ENCODE assay signal across 8 cellular contexts in genomic region chr12:55736780-55737580, GRCh38. TPM values are rescaled to one million over a fixed set of nuclear protein-coding genes. Genes with fewer than 3 reads are reported as not detected.
DNase-seq lines count a peak whose midpoint lies in the region; ATAC-seq, FAIRE-seq and TF ChIP-seq lines count a peak whose summit lies in the region.

No MANE protein-coding gene starts in this region.

- no peaks in the 10 kb centered on the region for H3K27me3 Mint-ChIP-seq in activated T-cell treated with anti-CD3 and anti-CD28 coated beads, Interleukin-2, amount 50 U/mL, for 4 hours (ENCODE audit: low read depth)
- H3K27me3 Mint-ChIP-seq in natural killer cell (ENCODE audit: low read depth in 2 of 2), result no peaks in the 10 kb centered on the region

- peak overlapping the region; percentile 86 to 94 for H3K27ac Mint-ChIP-seq in natural killer cell

- FAIRE-seq in urothelium cell line (lab: Jason Lieb, UNC), result no peak

- H3K4me1 Mint-ChIP-seq in activated T-cell treated with anti-CD3 and anti-CD28 coated beads, Interleukin-2, amount 50 U/mL, for 4 hours (ENCODE audit: low read depth), result peaks cover 20% of the 10 kb centered on the region
- H3K4me1 Mint-ChIP-seq in natural killer cell, result peaks cover 29 to 32% of the 10 kb centered on the region in 2 donors

- H3K9me3 Mint-ChIP-seq in activated T-cell treated with anti-CD3 and anti-CD28 coated beads, Interleukin-2, amount 50 U/mL, for 4 hours, result no peaks in the 10 kb centered on the region
- H3K9me3 Mint-ChIP-seq in natural killer cell, result no peaks in the 10 kb centered on the region

- H3K36me3 Mint-ChIP-seq in activated T-cell treated with anti-CD3 and anti-CD28 coated beads, Interleukin-2, amount 50 U/mL, for 4 hours (ENCODE audit: insufficient read depth), result no peaks in the 10 kb centered on the region
- no peaks in the 10 kb centered on the region for H3K36me3 Mint-ChIP-seq in natural killer cell

- H3K4me3 Mint-ChIP-seq in activated T-cell treated with anti-CD3 and anti-CD28 coated beads, Interleukin-2, amount 50 U/mL, for 4 hours, result peak overlapping the region; percentile 19
- peak overlapping the region; percentile 76 for H3K4me3 Mint-ChIP-seq in natural killer cell

- DNase-seq in GM10266 (ENCODE audit: extremely low spot score), result peak; percentile 63
- peak; percentile 32 for DNase-seq in HPDE6-E6E7 (ENCODE audit: extremely low spot score)
- peak; percentile 77 for DNase-seq in NCI-H82 treated with DMSO at 0.1 percent for 48 hours (lab: John Stamatoyannopoulos, UW; ENCODE audit: unreplicated experiment)
- peak; percentile 49 for DNase-seq in activated T-cell treated with anti-CD3 and anti-CD28 coated beads, Interleukin-2, amount 50 U/mL, for 4 hours
- DNase-seq in fibroblast of the aortic adventitia (ENCODE audit: low read depth), result peak; percentile 75
- peak; percentile 44 for DNase-seq in natural killer cell
- DNase-seq in urothelium cell line (ENCODE audit: low spot score), result peak; percentile 28

- peak; percentile 24 to 39 for ATAC-seq in activated T-cell treated with anti-CD3 and anti-CD28 coated beads, Interleukin-2, amount 50 U/mL, for 4 hours
- peak; percentile 31 to 54 (median 49) for ATAC-seq in natural killer cell
- no peak for ATAC-seq in HG03159 (IDR thresholded peaks at IDR 0.05; ENCODE audit: unreplicated experiment)

- intact Hi-C loops in natural killer cell (cut with micrococcal nuclease), result loop anchor here (5.0 to 10.0 kb wide), 3 partner anchors 80 to 448 kb away; partner anchors contain the start of genes ORMDL2, SARNP and SMARCC2

- H3K4me3 ChIP-seq in fibroblast of the aortic adventitia (ENCODE audit: low read depth, low read length), result no peak overlapping the region

- TF ChIP-seq CTCF in GM10266 (IDR thresholded peaks at IDR 0.05; ENCODE audit: control insufficient read depth, insufficient read depth, low read depth, missing control alignments) (peak; percentile 91), fibroblast of the aortic adventitia (IDR thresholded peaks at IDR 0.05; ENCODE audit: insufficient read depth, low read length) (peak; percentile 95), natural killer cell (IDR thresholded peaks at IDR 0.05) (peak; percentile 48)

RNA-seq across cellular contexts. Expression of gene GDF11, which starts 5.9 kb away (rescaled TPM):
- 10 to 100 TPM; 12.3 to 15.5 (median 14.5) TPM for total RNA-seq in activated T-cell treated with anti-CD3 and anti-CD28 coated beads, Interleukin-2, amount 50 U/mL, for 4 hours
- 2.4 and 4.7 TPM in 2 replicates for total RNA-seq in fibroblast of the aortic adventitia (ENCODE audit: low replicate concordance)
- 10 to 100 TPM in 2 of 3 donors, 1 to 10 TPM in 1; 9.2 to 12.1 (median 10.2) TPM for total RNA-seq in natural killer cell

RNA-seq across cellular contexts. Expression of gene CD63, which starts 8.2 kb away (rescaled TPM):
- 100 to 1,000 TPM; 158 to 177 (median 177) TPM for total RNA-seq in activated T-cell treated with anti-CD3 and anti-CD28 coated beads, Interleukin-2, amount 50 U/mL, for 4 hours
- total RNA-seq in fibroblast of the aortic adventitia (ENCODE audit: low replicate concordance) (2,365 and 6,536 TPM in 2 replicates), natural killer cell (100 to 1,000 TPM; 296 to 441 (median 319) TPM)

RNA-seq across cellular contexts. Expression of gene RDH5, which starts 16.8 kb away (rescaled TPM):
- 1 to 10 TPM; 3.9 to 7.4 (median 5.1) TPM for total RNA-seq in activated T-cell treated with anti-CD3 and anti-CD28 coated beads, Interleukin-2, amount 50 U/mL, for 4 hours
- total RNA-seq in fibroblast of the aortic adventitia (ENCODE audit: low replicate concordance) (13.3 and 17.7 TPM in 2 replicates), natural killer cell (10 to 100 TPM in 2 of 3 donors, 1 to 10 TPM in 1; 9.6 to 19.0 (median 10.1) TPM)

RNA-seq across cellular contexts. Expression of gene BLOC1S1, which starts 21.1 kb away (rescaled TPM):
- 10 to 100 TPM; 60.7 to 65.7 (median 61.7) TPM for total RNA-seq in activated T-cell treated with anti-CD3 and anti-CD28 coated beads, Interleukin-2, amount 50 U/mL, for 4 hours
- 64.1 and 70.2 TPM in 2 replicates for total RNA-seq in fibroblast of the aortic adventitia (ENCODE audit: low replicate concordance)
- 10 to 100 TPM; 75.8 to 83.7 (median 81.0) TPM for total RNA-seq in natural killer cell

RNA-seq across cellular contexts. Expression of gene ITGA7, which starts 29.3 kb away (rescaled TPM):
- total RNA-seq in activated T-cell treated with anti-CD3 and anti-CD28 coated beads, Interleukin-2, amount 50 U/mL, for 4 hours, result 1 to 10 TPM in 2 of 3 donors, under 1 TPM in 1; 0.91 to 1.4 (median 1.3) TPM
- total RNA-seq in fibroblast of the aortic adventitia (ENCODE audit: low replicate concordance) (13.9 and 37.6 TPM in 2 replicates), natural killer cell (1 to 10 TPM; 2.8 to 4.6 (median 4.3) TPM)
